Comparison of ENCODE assay signal across 1 cellular context in the genomic region with DNA sequence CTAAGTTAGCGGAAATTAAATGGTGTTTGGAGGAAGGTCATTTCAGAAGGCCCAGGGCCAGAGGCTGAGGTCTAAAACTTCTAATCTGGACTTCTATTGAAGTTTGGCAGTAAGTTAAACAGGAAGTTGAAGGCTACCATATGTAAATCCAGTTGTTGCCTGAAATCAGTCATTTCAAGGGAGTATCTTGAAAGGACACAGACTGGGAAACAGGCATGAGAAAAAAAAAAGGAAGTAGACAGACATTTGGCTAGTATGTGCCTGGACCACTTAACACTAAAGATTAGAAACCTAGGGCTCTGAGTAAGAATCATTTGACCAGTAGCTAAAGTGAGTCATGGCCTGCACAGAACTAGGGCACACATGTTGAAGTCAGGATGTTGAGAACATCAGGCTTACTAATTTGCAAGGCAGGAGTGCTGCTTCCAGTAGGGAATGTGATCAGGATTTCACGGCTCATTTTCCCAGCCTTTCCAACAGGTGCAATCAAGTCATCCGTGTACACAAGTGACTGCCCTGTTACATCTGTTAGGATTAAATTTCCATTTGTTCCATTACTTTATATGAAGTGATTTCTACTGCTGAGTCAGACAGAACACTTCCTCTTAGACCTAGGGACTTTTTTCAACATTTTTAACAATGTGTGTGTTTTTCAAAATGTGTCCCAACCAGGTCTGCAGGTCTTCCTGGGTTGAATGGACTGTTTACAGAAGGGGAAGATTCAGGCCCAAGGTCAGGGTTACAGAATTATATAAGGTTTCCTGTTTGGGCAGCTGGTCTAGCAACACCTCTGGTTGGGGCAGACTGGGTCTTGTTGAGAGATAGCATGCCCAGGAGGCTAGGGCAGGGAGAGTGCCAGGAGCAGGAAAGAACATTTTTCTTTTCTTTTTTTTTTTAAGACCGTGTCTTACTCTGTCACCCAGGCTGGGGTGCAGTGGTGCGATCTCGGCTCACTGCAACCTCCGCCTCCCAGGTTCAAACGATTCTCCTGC.
A peak's percentile ranks its signal among the peaks of the same experiment; 100 is the strongest.
TF ChIP-seq lines count a peak whose summit lies in the region.

No MANE protein-coding gene starts in this region.

TF ChIP-seq in HepG2, 621 proteins besides CTCF, POLR2A, EP300 and RAD21 (continued from another document and continues in another):
- TF ChIP-seq, protein P1, sequence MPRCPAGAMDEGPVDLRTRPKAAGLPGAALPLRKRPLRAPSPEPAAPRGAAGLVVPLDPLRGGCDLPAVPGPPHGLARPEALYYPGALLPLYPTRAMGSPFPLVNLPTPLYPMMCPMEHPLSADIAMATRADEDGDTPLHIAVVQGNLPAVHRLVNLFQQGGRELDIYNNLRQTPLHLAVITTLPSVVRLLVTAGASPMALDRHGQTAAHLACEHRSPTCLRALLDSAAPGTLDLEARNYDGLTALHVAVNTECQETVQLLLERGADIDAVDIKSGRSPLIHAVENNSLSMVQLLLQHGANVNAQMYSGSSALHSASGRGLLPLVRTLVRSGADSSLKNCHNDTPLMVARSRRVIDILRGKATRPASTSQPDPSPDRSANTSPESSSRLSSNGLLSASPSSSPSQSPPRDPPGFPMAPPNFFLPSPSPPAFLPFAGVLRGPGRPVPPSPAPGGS (CRISPR knock-in tag; IDR thresholded peaks at IDR 0.05), result no peak
- peak; percentile 65; the same call in 1 of the 2 replicates for TF ChIP-seq ZBTB20 (CRISPR knock-in tag; IDR thresholded peaks at IDR 0.05; ENCODE audit: borderline replicate concordance, low read depth)
- no peak for TF ChIP-seq ASH2L (IDR thresholded peaks at IDR 0.05; ENCODE audit: insufficient read length, low read depth, low read length)
- TF ChIP-seq BCL6 (CRISPR knock-in tag; IDR thresholded peaks at IDR 0.05), result peak; percentile 95
- TF ChIP-seq, protein P2, sequence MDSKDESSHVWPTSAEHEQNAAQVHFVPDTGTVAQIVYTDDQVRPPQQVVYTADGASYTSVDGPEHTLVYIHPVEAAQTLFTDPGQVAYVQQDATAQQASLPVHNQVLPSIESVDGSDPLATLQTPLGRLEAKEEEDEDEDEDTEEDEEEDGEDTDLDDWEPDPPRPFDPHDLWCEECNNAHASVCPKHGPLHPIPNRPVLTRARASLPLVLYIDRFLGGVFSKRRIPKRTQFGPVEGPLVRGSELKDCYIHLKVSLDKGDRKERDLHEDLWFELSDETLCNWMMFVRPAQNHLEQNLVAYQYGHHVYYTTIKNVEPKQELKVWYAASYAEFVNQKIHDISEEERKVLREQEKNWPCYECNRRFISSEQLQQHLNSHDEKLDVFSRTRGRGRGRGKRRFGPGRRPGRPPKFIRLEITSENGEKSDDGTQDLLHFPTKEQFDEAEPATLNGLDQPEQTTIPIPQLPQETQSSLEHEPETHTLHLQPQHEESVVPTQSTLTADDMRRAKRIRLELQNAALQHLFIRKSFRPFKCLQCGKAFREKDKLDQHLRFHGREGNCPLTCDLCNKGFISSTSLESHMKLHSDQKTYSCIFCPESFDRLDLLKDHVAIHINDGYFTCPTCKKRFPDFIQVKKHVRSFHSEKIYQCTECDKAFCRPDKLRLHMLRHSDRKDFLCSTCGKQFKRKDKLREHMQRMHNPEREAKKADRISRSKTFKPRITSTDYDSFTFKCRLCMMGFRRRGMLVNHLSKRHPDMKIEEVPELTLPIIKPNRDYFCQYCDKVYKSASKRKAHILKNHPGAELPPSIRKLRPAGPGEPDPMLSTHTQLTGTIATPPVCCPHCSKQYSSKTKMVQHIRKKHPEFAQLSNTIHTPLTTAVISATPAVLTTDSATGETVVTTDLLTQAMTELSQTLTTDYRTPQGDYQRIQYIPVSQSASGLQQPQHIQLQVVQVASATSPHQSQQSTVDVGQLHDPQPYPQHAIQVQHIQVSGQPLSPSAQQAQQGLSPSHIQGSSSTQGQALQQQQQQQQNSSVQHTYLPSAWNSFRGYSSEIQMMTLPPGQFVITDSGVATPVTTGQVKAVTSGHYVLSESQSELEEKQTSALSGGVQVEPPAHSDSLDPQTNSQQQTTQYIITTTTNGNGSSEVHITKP (CRISPR knock-in tag; IDR thresholded peaks at IDR 0.05; ENCODE audit: low read depth), result no peak; the same call in 1 of the 2 replicates
- TF ChIP-seq FOSL2 (CRISPR knock-in tag; IDR thresholded peaks at IDR 0.05), result peak; percentile 68
- no peak for TF ChIP-seq TCF7L2 (IDR thresholded peaks at IDR 0.05; ENCODE audit: low read depth, low read length)
- TF ChIP-seq POGZ (CRISPR knock-in tag; IDR thresholded peaks at IDR 0.05), result peak; percentile 54; the same call in 1 of the 2 replicates
- TF ChIP-seq, protein P3, sequence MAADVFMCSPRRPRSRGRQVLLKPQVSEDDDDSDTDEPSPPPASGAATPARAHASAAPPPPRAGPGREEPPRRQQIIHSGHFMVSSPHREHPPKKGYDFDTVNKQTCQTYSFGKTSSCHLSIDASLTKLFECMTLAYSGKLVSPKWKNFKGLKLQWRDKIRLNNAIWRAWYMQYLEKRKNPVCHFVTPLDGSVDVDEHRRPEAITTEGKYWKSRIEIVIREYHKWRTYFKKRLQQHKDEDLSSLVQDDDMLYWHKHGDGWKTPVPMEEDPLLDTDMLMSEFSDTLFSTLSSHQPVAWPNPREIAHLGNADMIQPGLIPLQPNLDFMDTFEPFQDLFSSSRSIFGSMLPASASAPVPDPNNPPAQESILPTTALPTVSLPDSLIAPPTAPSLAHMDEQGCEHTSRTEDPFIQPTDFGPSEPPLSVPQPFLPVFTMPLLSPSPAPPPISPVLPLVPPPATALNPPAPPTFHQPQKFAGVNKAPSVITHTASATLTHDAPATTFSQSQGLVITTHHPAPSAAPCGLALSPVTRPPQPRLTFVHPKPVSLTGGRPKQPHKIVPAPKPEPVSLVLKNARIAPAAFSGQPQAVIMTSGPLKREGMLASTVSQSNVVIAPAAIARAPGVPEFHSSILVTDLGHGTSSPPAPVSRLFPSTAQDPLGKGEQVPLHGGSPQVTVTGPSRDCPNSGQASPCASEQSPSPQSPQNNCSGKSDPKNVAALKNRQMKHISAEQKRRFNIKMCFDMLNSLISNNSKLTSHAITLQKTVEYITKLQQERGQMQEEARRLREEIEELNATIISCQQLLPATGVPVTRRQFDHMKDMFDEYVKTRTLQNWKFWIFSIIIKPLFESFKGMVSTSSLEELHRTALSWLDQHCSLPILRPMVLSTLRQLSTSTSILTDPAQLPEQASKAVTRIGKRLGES (CRISPR knock-in tag; IDR thresholded peaks at IDR 0.05; ENCODE audit: borderline replicate concordance), result no peak
- TF ChIP-seq CCAR2 (optimal IDR thresholded peaks at IDR 0.05; ENCODE audit: low read depth, low read length), result no peak
- TF ChIP-seq TOPORS (CRISPR knock-in tag; IDR thresholded peaks at IDR 0.05), result no peak
- TF ChIP-seq PLRG1 (conservative IDR thresholded peaks at IDR 0.05), result no peak
- no peak for TF ChIP-seq ZNF282 (IDR thresholded peaks at IDR 0.05; ENCODE audit: partially characterized antibody)
- no peak for TF ChIP-seq ZFP90 (CRISPR knock-in tag; IDR thresholded peaks at IDR 0.05; ENCODE audit: borderline replicate concordance)
- TF ChIP-seq, protein P4, sequence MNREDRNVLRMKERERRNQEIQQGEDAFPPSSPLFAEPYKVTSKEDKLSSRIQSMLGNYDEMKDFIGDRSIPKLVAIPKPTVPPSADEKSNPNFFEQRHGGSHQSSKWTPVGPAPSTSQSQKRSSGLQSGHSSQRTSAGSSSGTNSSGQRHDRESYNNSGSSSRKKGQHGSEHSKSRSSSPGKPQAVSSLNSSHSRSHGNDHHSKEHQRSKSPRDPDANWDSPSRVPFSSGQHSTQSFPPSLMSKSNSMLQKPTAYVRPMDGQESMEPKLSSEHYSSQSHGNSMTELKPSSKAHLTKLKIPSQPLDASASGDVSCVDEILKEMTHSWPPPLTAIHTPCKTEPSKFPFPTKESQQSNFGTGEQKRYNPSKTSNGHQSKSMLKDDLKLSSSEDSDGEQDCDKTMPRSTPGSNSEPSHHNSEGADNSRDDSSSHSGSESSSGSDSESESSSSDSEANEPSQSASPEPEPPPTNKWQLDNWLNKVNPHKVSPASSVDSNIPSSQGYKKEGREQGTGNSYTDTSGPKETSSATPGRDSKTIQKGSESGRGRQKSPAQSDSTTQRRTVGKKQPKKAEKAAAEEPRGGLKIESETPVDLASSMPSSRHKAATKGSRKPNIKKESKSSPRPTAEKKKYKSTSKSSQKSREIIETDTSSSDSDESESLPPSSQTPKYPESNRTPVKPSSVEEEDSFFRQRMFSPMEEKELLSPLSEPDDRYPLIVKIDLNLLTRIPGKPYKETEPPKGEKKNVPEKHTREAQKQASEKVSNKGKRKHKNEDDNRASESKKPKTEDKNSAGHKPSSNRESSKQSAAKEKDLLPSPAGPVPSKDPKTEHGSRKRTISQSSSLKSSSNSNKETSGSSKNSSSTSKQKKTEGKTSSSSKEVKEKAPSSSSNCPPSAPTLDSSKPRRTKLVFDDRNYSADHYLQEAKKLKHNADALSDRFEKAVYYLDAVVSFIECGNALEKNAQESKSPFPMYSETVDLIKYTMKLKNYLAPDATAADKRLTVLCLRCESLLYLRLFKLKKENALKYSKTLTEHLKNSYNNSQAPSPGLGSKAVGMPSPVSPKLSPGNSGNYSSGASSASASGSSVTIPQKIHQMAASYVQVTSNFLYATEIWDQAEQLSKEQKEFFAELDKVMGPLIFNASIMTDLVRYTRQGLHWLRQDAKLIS (CRISPR knock-in tag; IDR thresholded peaks at IDR 0.05), result peak; percentile 88; the same call in 1 of the 2 replicates
- TF ChIP-seq ZBTB21 (CRISPR knock-in tag; IDR thresholded peaks at IDR 0.05), result no peak
- no peak for TF ChIP-seq MTF1 (CRISPR knock-in tag; IDR thresholded peaks at IDR 0.05)
- TF ChIP-seq, protein P5, sequence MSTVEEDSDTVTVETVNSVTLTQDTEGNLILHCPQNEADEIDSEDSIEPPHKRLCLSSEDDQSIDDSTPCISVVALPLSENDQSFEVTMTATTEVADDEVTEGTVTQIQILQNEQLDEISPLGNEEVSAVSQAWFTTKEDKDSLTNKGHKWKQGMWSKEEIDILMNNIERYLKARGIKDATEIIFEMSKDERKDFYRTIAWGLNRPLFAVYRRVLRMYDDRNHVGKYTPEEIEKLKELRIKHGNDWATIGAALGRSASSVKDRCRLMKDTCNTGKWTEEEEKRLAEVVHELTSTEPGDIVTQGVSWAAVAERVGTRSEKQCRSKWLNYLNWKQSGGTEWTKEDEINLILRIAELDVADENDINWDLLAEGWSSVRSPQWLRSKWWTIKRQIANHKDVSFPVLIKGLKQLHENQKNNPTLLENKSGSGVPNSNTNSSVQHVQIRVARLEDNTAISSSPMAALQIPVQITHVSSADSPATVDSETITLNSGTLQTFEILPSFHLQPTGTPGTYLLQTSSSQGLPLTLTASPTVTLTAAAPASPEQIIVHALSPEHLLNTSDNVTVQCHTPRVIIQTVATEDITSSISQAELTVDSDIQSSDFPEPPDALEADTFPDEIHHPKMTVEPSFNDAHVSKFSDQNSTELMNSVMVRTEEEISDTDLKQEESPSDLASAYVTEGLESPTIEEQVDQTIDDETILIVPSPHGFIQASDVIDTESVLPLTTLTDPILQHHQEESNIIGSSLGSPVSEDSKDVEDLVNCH (CRISPR knock-in tag; IDR thresholded peaks at IDR 0.05), result no peak
- TF ChIP-seq ZNF546 (CRISPR knock-in tag; conservative IDR thresholded peaks at IDR 0.05), result no peak
- no peak for TF ChIP-seq SETDB1 (CRISPR knock-in tag; IDR thresholded peaks at IDR 0.05; ENCODE audit: borderline replicate concordance)
- TF ChIP-seq, protein P6, sequence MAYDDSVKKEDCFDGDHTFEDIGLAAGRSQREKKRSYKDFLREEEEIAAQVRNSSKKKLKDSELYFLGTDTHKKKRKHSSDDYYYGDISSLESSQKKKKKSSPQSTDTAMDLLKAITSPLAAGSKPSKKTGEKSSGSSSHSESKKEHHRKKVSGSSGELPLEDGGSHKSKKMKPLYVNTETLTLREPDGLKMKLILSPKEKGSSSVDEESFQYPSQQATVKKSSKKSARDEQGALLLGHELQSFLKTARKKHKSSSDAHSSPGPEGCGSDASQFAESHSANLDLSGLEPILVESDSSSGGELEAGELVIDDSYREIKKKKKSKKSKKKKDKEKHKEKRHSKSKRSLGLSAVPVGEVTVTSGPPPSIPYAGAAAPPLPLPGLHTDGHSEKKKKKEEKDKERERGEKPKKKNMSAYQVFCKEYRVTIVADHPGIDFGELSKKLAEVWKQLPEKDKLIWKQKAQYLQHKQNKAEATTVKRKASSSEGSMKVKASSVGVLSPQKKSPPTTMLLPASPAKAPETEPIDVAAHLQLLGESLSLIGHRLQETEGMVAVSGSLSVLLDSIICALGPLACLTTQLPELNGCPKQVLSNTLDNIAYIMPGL (CRISPR knock-in tag; IDR thresholded peaks at IDR 0.05; ENCODE audit: borderline replicate concordance in 1 of 2, low read depth in 1 of 2), result no peak; a peak in 2 of 4 replicates
- TF ChIP-seq, protein P7, sequence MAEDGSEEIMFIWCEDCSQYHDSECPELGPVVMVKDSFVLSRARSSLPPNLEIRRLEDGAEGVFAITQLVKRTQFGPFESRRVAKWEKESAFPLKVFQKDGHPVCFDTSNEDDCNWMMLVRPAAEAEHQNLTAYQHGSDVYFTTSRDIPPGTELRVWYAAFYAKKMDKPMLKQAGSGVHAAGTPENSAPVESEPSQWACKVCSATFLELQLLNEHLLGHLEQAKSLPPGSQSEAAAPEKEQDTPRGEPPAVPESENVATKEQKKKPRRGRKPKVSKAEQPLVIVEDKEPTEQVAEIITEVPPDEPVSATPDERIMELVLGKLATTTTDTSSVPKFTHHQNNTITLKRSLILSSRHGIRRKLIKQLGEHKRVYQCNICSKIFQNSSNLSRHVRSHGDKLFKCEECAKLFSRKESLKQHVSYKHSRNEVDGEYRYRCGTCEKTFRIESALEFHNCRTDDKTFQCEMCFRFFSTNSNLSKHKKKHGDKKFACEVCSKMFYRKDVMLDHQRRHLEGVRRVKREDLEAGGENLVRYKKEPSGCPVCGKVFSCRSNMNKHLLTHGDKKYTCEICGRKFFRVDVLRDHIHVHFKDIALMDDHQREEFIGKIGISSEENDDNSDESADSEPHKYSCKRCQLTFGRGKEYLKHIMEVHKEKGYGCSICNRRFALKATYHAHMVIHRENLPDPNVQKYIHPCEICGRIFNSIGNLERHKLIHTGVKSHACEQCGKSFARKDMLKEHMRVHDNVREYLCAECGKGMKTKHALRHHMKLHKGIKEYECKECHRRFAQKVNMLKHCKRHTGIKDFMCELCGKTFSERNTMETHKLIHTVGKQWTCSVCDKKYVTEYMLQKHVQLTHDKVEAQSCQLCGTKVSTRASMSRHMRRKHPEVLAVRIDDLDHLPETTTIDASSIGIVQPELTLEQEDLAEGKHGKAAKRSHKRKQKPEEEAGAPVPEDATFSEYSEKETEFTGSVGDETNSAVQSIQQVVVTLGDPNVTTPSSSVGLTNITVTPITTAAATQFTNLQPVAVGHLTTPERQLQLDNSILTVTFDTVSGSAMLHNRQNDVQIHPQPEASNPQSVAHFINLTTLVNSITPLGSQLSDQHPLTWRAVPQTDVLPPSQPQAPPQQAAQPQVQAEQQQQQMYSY (CRISPR knock-in tag; IDR thresholded peaks at IDR 0.05), result no peak
- no peak for TF ChIP-seq ZNF253 (CRISPR knock-in tag; IDR thresholded peaks at IDR 0.05; ENCODE audit: borderline replicate concordance)
- TF ChIP-seq, protein P8, sequence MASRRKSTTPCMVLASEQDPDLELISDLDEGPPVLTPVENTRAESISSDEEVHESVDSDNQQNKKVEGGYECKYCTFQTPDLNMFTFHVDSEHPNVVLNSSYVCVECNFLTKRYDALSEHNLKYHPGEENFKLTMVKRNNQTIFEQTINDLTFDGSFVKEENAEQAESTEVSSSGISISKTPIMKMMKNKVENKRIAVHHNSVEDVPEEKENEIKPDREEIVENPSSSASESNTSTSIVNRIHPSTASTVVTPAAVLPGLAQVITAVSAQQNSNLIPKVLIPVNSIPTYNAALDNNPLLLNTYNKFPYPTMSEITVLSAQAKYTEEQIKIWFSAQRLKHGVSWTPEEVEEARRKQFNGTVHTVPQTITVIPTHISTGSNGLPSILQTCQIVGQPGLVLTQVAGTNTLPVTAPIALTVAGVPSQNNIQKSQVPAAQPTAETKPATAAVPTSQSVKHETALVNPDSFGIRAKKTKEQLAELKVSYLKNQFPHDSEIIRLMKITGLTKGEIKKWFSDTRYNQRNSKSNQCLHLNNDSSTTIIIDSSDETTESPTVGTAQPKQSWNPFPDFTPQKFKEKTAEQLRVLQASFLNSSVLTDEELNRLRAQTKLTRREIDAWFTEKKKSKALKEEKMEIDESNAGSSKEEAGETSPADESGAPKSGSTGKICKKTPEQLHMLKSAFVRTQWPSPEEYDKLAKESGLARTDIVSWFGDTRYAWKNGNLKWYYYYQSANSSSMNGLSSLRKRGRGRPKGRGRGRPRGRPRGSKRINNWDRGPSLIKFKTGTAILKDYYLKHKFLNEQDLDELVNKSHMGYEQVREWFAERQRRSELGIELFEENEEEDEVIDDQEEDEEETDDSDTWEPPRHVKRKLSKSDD (CRISPR knock-in tag; IDR thresholded peaks at IDR 0.05; ENCODE audit: low read depth), result no peak
